25 cellular contexts compared by ENCODE assay signal in the genomic region with DNA sequence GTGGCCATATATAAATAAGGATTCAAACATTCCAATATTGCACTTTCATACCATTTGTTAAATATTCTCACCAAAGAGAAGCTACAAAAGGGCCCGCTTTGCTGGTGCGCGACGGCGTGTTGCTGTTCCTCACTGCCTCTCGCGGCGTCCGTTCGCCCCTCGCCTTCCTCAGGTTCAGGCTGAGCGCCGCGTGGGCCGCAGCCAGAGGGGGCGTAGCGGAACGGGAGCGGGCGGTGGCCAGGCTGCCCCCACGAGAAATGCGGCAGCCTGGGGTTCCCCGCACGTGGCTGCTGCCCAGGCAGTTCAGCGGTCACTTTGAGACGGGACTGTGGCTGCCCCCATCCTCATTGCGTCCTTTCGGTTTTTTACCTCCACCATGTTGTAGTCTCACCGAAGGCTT.
A peak's percentile ranks its signal among the peaks of the same experiment; 100 is the strongest.
DNase-seq lines count a peak whose midpoint lies in the region; ATAC-seq, FAIRE-seq and TF ChIP-seq lines count a peak whose summit lies in the region.
"Had no signal": no experiment of that assay in that cellular context is flagged by ENCODE, and none has a peak within 500 bp of the region (broad histone marks: within the 10 kb centered on the region; RNA-seq: fewer than 3 reads in every experiment).

No MANE protein-coding gene starts in this region.

- TF ChIP-seq EP300 in HepG2 (IDR thresholded peaks at IDR 0.05; ENCODE audit: low read depth in 2 of 2, low read length in 2 of 2) (no peak), HepG2 (CRISPR knock-in tag; IDR thresholded peaks at IDR 0.05; ENCODE audit: borderline replicate concordance) (no peak), sigmoid colon (IDR thresholded peaks at IDR 0.05) (no peak)

- TF ChIP-seq POLR2A in HepG2 (IDR thresholded peaks at IDR 0.05; ENCODE audit: insufficient read depth in 1 of 2, low read depth in 2 of 2, low read length in 2 of 2) (no peak), right lobe of liver (IDR thresholded peaks at IDR 0.05) (no peak), testis (IDR thresholded peaks at IDR 0.05) (no peak), sigmoid colon (IDR thresholded peaks at IDR 0.05) (no peak)

- no peak overlapping the region for H3K4me3 ChIP-seq in HepG2 (replicated peaks in 1 of 3; ENCODE audit: insufficient read depth in 1 of 3, low read depth in 2 of 3, low read length in 3 of 3)
- no peak overlapping the region for H3K4me3 ChIP-seq in right lobe of liver
- no peak overlapping the region for H3K4me3 ChIP-seq in kidney (ENCODE audit: low read length in 2 of 2)
- H3K4me3 ChIP-seq in testis = peak overlapping the region; percentile 36 to 37
- H3K4me3 ChIP-seq in sigmoid colon = no peak overlapping the region
- H3K4me3 ChIP-seq: A549; BLaER1 treated with 17β-estradiol and CSF1 and Interleukin-3, amounts not matched to agents 10 nM and 100 nM; HAP-1 had no signal

- H3K4me1 ChIP-seq in HepG2 (ENCODE audit: insufficient read depth, low read length) = no peaks in the 10 kb centered on the region
- H3K4me1 ChIP-seq in right lobe of liver = no peaks in the 10 kb centered on the region
- no peaks in the 10 kb centered on the region for H3K4me1 ChIP-seq in kidney (ENCODE audit: control insufficient read depth in 1 of 2, insufficient read depth in 1 of 2, low read depth in 1 of 2, low read length in 2 of 2)
- H3K4me1 ChIP-seq in testis = no peaks in the 10 kb centered on the region
- H3K4me1 ChIP-seq in sigmoid colon = no peaks in the 10 kb centered on the region
- H3K4me1 ChIP-seq: A549; BE2C; BLaER1 treated with 17β-estradiol and CSF1 and Interleukin-3, amounts not matched to agents 10 nM and 100 nM; HAP-1 had no signal

- H4K20me1 ChIP-seq in HepG2 (ENCODE audit: insufficient read depth, low read length) = no peaks in the 10 kb centered on the region
- H4K20me1 ChIP-seq: BLaER1 treated with 17β-estradiol and CSF1 and Interleukin-3, amounts not matched to agents 10 nM and 100 nM had no signal

- TF ChIP-seq CTCF in HepG2 (CRISPR knock-in tag; IDR thresholded peaks at IDR 0.05) (no peak), right lobe of liver (IDR thresholded peaks at IDR 0.05) (no peak), kidney (IDR thresholded peaks at IDR 0.05; ENCODE audit: borderline replicate concordance, extremely low read depth, insufficient read depth) (no peak), testis (IDR thresholded peaks at IDR 0.05) (no peak), sigmoid colon (IDR thresholded peaks at IDR 0.05) (no peak)

- H2AFZ ChIP-seq in HepG2 (ENCODE audit: low read length) = no peak overlapping the region

- no peak for ATAC-seq in HepG2
- ATAC-seq in right lobe of liver = no peak
- no peak for ATAC-seq in GM21619 (IDR thresholded peaks at IDR 0.05; ENCODE audit: unreplicated experiment)
- ATAC-seq: A549 had no signal

- POLR2A ChIA-PET in HepG2 (lab: Yijun Ruan, JAX) = no interaction called here

- H3K36me3 ChIP-seq in HepG2 (replicated peaks in 1 of 2; ENCODE audit: control insufficient read depth in 1 of 2, insufficient read depth in 2 of 2, low read length in 2 of 2) = no peaks in the 10 kb centered on the region
- no peaks in the 10 kb centered on the region for H3K36me3 ChIP-seq in right lobe of liver
- no peaks in the 10 kb centered on the region for H3K36me3 ChIP-seq in kidney (ENCODE audit: control insufficient read depth in 1 of 2, insufficient read depth in 2 of 2, low read length in 2 of 2)
- no peaks in the 10 kb centered on the region for H3K36me3 ChIP-seq in testis (ENCODE audit: low read depth, missing control alignments)
- no peaks in the 10 kb centered on the region for H3K36me3 ChIP-seq in sigmoid colon
- H3K36me3 ChIP-seq: BE2C; BLaER1 treated with 17β-estradiol and CSF1 and Interleukin-3, amounts not matched to agents 10 nM and 100 nM; HAP-1 had no signal

- intact Hi-C loops in HepG2 (cut with micrococcal nuclease; ENCODE audit: unreplicated experiment) = no loop called here
- intact Hi-C loops in right lobe of liver (cut with DNase I) = no loop called here
- intact Hi-C loops in kidney (cut with DNase I) = no loop called here
- intact Hi-C loops in testis (cut with DNase I; ENCODE audit: low total_unique reads) = no loop called here
- intact Hi-C loops in sigmoid colon (cut with DNase I) = no loop called here

- in situ Hi-C loops in HepG2 (cut with HindIII; ENCODE audit: extremely low pct_ligation_motif_present, low pct_unique_long_range_greater_than_20kb) = no loop called here

- H3K4me2 ChIP-seq in HepG2 (ENCODE audit: low read depth, low read length) = no peak overlapping the region
- H3K4me2 ChIP-seq: A549; BLaER1 treated with 17β-estradiol and CSF1 and Interleukin-3, amounts not matched to agents 10 nM and 100 nM had no signal

- CTCF ChIA-PET in HepG2 (lab: Yijun Ruan, JAX; ENCODE audit: low intra/inter-chr PET ratio, low total read pairs) = no interaction called here

- H3K27me3 ChIP-seq in HepG2 (ENCODE audit: control insufficient read depth in 1 of 2, insufficient read depth in 2 of 2, low read length in 2 of 2) (no peaks in the 10 kb centered on the region), right lobe of liver (no peaks in the 10 kb centered on the region), testis (no peaks in the 10 kb centered on the region), sigmoid colon (no peaks in the 10 kb centered on the region)
- H3K27me3 ChIP-seq: BE2C; BLaER1 treated with 17β-estradiol and CSF1 and Interleukin-3, amounts not matched to agents 10 nM and 100 nM had no signal

- 85% methylated on average over 29 of the region's 29 CpGs for WGBS in HepG2 (ENCODE audit: low lambda C conversion rate)
- 89% methylated on average over 28 of the region's 29 CpGs for WGBS in right lobe of liver (ENCODE audit: insufficient coverage, low coverage, low lambda C conversion rate, missing lambda C conversion rate)
- 77 to 86% methylated on average over 29 of the region's 29 CpGs for WGBS in testis, 2 donors
- 96 to 97% methylated on average over 29 of the region's 29 CpGs for WGBS in sigmoid colon, 2 donors

- BruUV-seq in HepG2 (replicated peaks; lab: Mats Ljungman, UMichigan) = no TSS peak

- TF ChIP-seq RAD21 in HepG2 (CRISPR knock-in tag; IDR thresholded peaks at IDR 0.05) = no peak

- H3K9me3 ChIP-seq in HepG2 (ENCODE audit: low read length) = no peaks in the 10 kb centered on the region
- H3K9me3 ChIP-seq in right lobe of liver = no peaks in the 10 kb centered on the region
- H3K9me3 ChIP-seq in kidney (ENCODE audit: control insufficient read depth in 1 of 2, low read length in 2 of 2) = no peaks in the 10 kb centered on the region
- no peaks in the 10 kb centered on the region for H3K9me3 ChIP-seq in testis
- no peaks in the 10 kb centered on the region for H3K9me3 ChIP-seq in sigmoid colon
- H3K9me3 ChIP-seq: A549, BE2C, HAP-1 had no signal

- H3K27ac ChIP-seq in HepG2 (ENCODE audit: extremely low read length, insufficient read depth, low read length) = no peak overlapping the region
- no peak overlapping the region for H3K27ac ChIP-seq in right lobe of liver
- H3K27ac ChIP-seq in kidney (ENCODE audit: low read depth in 2 of 2, low read length in 2 of 2) = no peak overlapping the region
- no peak overlapping the region for H3K27ac ChIP-seq in testis
- H3K27ac ChIP-seq in sigmoid colon = no peak overlapping the region
- H3K27ac ChIP-seq: A549; BLaER1 treated with 17β-estradiol and CSF1 and Interleukin-3, amounts not matched to agents 10 nM and 100 nM had no signal

- FAIRE-seq in HepG2 (lab: Jason Lieb, UNC) (no peak), kidney (lab: Jason Lieb, UNC) (no peak)
- FAIRE-seq: A549, D721Med, GM12891, GM18507, H54 had no signal

- no peak overlapping the region for H3K9ac ChIP-seq in HepG2 (ENCODE audit: insufficient read depth, low read depth, low read length)
- H3K9ac ChIP-seq in kidney (ENCODE audit: low read length in 2 of 2) = no peak overlapping the region
- H3K9ac ChIP-seq: BLaER1 treated with 17β-estradiol and CSF1 and Interleukin-3, amounts not matched to agents 10 nM and 100 nM had no signal

- DNase-seq in HepG2 (ENCODE audit: low spot score) (no peak), right lobe of liver (no peak), kidney (peak; percentile 51), testis (peak; percentile 38), sigmoid colon (no peak)
- DNase-seq: 8988T; ACHN; AML-193; BE2C; CD4-positive, alpha-beta T cell; CD8-positive, alpha-beta memory T cell; DMS 273 treated with DMSO at 0.1 percent for 48 hours; DMS79; EL; GDM1; GOT3; HFFc6 had no signal

- no peaks in the 10 kb centered on the region for H3K79me2 ChIP-seq in HepG2 (ENCODE audit: insufficient read depth, low read length)

TF ChIP-seq in HepG2, 621 proteins besides CTCF, POLR2A, EP300 and RAD21:
- no peak for TF ChIP-seq PHF21A (CRISPR knock-in tag; IDR thresholded peaks at IDR 0.05)
- TF ChIP-seq BRCA1 (CRISPR knock-in tag; IDR thresholded peaks at IDR 0.05) = no peak
- peak; percentile 42; the same call in 1 of the 2 replicates for TF ChIP-seq ZBTB33 (CRISPR knock-in tag; IDR thresholded peaks at IDR 0.05)
- TF ChIP-seq HDAC6 (IDR thresholded peaks at IDR 0.05; ENCODE audit: low read depth, low read length) = no peak
- TF ChIP-seq KDM3A (CRISPR knock-in tag; IDR thresholded peaks at IDR 0.05; ENCODE audit: low read depth) = no peak
TF ChIP-seq in HepG2: peak in this region for 1.

Comparison
In these comparisons a context has a peak if more than half of its experiments do, and no peak if none do; other contexts are left out.
1. DNase-seq: peak in kidney (single experiment) and testis (single experiment); none in HepG2 (single experiment), right lobe of liver (0 of 3) and sigmoid colon (single experiment).
2. H3K4me3 ChIP-seq: peak in testis (2 of 2); none in HepG2 (0 of 3), right lobe of liver (0 of 3), kidney (0 of 2) and sigmoid colon (0 of 4).